ENCODE assay signal across 1 cellular context in genomic region chr6:144619983-144620382, GRCh38.
A peak's percentile ranks its signal among the peaks of the same experiment; 100 is the strongest.
TF ChIP-seq lines count a peak whose summit lies in the region.

No MANE protein-coding gene starts in this region.

TF ChIP-seq in HEK293, 187 proteins besides CTCF, POLR2A, EP300 and RAD21 (continued from another document and continues in another):
- TF ChIP-seq ZNF223 (tag by site-specific recombination; IDR thresholded peaks at IDR 0.05) (no peak), ZNF596 (tag by site-specific recombination; IDR thresholded peaks at IDR 0.05) (no peak), HOXC10 (CRISPR knock-in tag; IDR thresholded peaks at IDR 0.05) (no peak), PRDM4 (tag by site-specific recombination; IDR thresholded peaks at IDR 0.05) (peak; percentile 58; the same call in 1 of the 2 replicates), KLF10 (tag by site-specific recombination; IDR thresholded peaks at IDR 0.05) (no peak), ZNF660 (tag by site-specific recombination; IDR thresholded peaks at IDR 0.05) (no peak), ZNF366 (tag by site-specific recombination; conservative IDR thresholded peaks at IDR 0.05) (0 out of 2 replicates have a peak, but pooled peaks have one; percentile 28), PATZ1 (tag by site-specific recombination; IDR thresholded peaks at IDR 0.05) (no peak), ZNF843 (tag by site-specific recombination; IDR thresholded peaks at IDR 0.05) (peak; percentile 89), ZNF670 (tag by site-specific recombination; IDR thresholded peaks at IDR 0.05; ENCODE audit: low read depth) (no peak), ZNF777 (tag by site-specific recombination; IDR thresholded peaks at IDR 0.05; ENCODE audit: borderline replicate concordance) (no peak), ZNF610 (tag by site-specific recombination; IDR thresholded peaks at IDR 0.05; ENCODE audit: borderline replicate concordance) (0 out of 2 replicates have a peak, but pooled peaks have one; percentile 36), OSR2 (tag by site-specific recombination; IDR thresholded peaks at IDR 0.05) (0 out of 2 replicates have a peak, but pooled peaks have one; percentile 18), ATF2 (tag by site-specific recombination; IDR thresholded peaks at IDR 0.05; ENCODE audit: low read depth) (peak; percentile 69), ZNF521 (tag by site-specific recombination; IDR thresholded peaks at IDR 0.05) (no peak), ZNF664 (tag by site-specific recombination; IDR thresholded peaks at IDR 0.05) (no peak), ZNF561 (tag by site-specific recombination; IDR thresholded peaks at IDR 0.05; ENCODE audit: borderline replicate concordance) (peak; percentile 63), GLIS2 (tag by site-specific recombination; IDR thresholded peaks at IDR 0.05) (no peak), ZNF2 (tag by site-specific recombination; IDR thresholded peaks at IDR 0.05) (no peak), ZNF10 (tag by site-specific recombination; IDR thresholded peaks at IDR 0.05) (no peak), ZNF175 (tag by site-specific recombination; IDR thresholded peaks at IDR 0.05) (no peak), MEIS1 (CRISPR knock-in tag; IDR thresholded peaks at IDR 0.05; ENCODE audit: borderline replicate concordance) (no peak), PRDM1 (tag by site-specific recombination; IDR thresholded peaks at IDR 0.05) (no peak), ZNF274 (IDR thresholded peaks at IDR 0.05; ENCODE audit: low read length) (no peak), ZNF274 (tag by site-specific recombination; IDR thresholded peaks at IDR 0.05; ENCODE audit: borderline replicate concordance) (no peak), ZNF560 (tag by site-specific recombination; IDR thresholded peaks at IDR 0.05; ENCODE audit: borderline replicate concordance) (no peak), ZNF701 (tag by site-specific recombination; IDR thresholded peaks at IDR 0.05) (no peak), YY2 (tag by site-specific recombination; IDR thresholded peaks at IDR 0.05) (0 out of 2 replicates have a peak, but pooled peaks have one; percentile 32), ZNF341 (tag by site-specific recombination; IDR thresholded peaks at IDR 0.05; ENCODE audit: low read depth) (no peak), ZNF138 (tag by site-specific recombination; IDR thresholded peaks at IDR 0.05; ENCODE audit: borderline replicate concordance) (no peak), ZNF292 (tag by site-specific recombination; IDR thresholded peaks at IDR 0.05; ENCODE audit: borderline replicate concordance, low read depth) (no peak)
- TF ChIP-seq, protein P1, sequence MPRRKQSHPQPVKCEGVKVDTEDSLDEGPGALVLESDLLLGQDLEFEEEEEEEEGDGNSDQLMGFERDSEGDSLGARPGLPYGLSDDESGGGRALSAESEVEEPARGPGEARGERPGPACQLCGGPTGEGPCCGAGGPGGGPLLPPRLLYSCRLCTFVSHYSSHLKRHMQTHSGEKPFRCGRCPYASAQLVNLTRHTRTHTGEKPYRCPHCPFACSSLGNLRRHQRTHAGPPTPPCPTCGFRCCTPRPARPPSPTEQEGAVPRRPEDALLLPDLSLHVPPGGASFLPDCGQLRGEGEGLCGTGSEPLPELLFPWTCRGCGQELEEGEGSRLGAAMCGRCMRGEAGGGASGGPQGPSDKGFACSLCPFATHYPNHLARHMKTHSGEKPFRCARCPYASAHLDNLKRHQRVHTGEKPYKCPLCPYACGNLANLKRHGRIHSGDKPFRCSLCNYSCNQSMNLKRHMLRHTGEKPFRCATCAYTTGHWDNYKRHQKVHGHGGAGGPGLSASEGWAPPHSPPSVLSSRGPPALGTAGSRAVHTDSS (tag by site-specific recombination; IDR thresholded peaks at IDR 0.05) = peak; percentile 41
- TF ChIP-seq, protein P2, sequence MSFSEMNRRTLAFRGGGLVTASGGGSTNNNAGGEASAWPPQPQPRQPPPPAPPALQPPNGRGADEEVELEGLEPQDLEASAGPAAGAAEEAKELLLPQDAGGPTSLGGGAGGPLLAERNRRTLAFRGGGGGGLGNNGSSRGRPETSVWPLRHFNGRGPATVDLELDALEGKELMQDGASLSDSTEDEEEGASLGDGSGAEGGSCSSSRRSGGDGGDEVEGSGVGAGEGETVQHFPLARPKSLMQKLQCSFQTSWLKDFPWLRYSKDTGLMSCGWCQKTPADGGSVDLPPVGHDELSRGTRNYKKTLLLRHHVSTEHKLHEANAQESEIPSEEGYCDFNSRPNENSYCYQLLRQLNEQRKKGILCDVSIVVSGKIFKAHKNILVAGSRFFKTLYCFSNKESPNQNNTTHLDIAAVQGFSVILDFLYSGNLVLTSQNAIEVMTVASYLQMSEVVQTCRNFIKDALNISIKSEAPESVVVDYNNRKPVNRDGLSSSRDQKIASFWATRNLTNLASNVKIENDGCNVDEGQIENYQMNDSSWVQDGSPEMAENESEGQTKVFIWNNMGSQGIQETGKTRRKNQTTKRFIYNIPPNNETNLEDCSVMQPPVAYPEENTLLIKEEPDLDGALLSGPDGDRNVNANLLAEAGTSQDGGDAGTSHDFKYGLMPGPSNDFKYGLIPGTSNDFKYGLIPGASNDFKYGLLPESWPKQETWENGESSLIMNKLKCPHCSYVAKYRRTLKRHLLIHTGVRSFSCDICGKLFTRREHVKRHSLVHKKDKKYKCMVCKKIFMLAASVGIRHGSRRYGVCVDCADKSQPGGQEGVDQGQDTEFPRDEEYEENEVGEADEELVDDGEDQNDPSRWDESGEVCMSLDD (tag by site-specific recombination; IDR thresholded peaks at IDR 0.05) = no peak
- TF ChIP-seq, protein P3, sequence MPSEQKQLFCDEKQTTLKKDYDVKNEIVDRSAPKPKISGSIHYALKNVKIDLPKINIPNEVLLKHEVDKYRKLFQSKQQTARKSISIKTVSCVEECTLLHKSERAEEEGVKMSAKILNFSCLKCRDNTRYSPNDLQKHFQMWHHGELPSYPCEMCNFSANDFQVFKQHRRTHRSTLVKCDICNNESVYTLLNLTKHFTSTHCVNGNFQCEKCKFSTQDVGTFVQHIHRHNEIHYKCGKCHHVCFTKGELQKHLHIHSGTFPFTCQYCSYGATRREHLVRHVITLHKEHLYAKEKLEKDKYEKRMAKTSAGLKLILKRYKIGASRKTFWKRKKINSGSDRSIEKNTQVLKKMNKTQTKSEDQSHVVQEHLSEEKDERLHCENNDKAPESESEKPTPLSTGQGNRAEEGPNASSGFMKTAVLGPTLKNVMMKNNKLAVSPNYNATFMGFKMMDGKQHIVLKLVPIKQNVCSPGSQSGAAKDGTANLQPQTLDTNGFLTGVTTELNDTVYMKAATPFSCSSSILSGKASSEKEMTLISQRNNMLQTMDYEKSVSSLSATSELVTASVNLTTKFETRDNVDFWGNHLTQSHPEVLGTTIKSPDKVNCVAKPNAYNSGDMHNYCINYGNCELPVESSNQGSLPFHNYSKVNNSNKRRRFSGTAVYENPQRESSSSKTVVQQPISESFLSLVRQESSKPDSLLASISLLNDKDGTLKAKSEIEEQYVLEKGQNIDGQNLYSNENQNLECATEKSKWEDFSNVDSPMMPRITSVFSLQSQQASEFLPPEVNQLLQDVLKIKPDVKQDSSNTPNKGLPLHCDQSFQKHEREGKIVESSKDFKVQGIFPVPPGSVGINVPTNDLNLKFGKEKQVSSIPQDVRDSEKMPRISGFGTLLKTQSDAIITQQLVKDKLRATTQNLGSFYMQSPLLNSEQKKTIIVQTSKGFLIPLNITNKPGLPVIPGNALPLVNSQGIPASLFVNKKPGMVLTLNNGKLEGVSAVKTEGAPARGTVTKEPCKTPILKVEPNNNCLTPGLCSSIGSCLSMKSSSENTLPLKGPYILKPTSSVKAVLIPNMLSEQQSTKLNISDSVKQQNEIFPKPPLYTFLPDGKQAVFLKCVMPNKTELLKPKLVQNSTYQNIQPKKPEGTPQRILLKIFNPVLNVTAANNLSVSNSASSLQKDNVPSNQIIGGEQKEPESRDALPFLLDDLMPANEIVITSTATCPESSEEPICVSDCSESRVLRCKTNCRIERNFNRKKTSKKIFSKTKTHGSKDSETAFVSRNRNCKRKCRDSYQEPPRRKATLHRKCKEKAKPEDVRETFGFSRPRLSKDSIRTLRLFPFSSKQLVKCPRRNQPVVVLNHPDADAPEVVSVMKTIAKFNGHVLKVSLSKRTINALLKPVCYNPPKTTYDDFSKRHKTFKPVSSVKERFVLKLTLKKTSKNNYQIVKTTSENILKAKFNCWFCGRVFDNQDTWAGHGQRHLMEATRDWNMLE (tag by site-specific recombination; conservative IDR thresholded peaks at IDR 0.05; ENCODE audit: low read depth) = no peak
- TF ChIP-seq, protein P4, sequence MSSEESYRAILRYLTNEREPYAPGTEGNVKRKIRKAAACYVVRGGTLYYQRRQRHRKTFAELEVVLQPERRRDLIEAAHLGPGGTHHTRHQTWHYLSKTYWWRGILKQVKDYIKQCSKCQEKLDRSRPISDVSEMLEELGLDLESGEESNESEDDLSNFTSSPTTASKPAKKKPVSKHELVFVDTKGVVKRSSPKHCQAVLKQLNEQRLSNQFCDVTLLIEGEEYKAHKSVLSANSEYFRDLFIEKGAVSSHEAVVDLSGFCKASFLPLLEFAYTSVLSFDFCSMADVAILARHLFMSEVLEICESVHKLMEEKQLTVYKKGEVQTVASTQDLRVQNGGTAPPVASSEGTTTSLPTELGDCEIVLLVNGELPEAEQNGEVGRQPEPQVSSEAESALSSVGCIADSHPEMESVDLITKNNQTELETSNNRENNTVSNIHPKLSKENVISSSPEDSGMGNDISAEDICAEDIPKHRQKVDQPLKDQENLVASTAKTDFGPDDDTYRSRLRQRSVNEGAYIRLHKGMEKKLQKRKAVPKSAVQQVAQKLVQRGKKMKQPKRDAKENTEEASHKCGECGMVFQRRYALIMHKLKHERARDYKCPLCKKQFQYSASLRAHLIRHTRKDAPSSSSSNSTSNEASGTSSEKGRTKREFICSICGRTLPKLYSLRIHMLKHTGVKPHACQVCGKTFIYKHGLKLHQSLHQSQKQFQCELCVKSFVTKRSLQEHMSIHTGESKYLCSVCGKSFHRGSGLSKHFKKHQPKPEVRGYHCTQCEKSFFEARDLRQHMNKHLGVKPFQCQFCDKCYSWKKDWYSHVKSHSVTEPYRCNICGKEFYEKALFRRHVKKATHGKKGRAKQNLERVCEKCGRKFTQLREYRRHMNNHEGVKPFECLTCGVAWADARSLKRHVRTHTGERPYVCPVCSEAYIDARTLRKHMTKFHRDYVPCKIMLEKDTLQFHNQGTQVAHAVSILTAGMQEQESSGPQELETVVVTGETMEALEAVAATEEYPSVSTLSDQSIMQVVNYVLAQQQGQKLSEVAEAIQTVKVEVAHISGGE (tag by site-specific recombination; conservative IDR thresholded peaks at IDR 0.05; ENCODE audit: low read depth) = no peak
- TF ChIP-seq, protein P5, sequence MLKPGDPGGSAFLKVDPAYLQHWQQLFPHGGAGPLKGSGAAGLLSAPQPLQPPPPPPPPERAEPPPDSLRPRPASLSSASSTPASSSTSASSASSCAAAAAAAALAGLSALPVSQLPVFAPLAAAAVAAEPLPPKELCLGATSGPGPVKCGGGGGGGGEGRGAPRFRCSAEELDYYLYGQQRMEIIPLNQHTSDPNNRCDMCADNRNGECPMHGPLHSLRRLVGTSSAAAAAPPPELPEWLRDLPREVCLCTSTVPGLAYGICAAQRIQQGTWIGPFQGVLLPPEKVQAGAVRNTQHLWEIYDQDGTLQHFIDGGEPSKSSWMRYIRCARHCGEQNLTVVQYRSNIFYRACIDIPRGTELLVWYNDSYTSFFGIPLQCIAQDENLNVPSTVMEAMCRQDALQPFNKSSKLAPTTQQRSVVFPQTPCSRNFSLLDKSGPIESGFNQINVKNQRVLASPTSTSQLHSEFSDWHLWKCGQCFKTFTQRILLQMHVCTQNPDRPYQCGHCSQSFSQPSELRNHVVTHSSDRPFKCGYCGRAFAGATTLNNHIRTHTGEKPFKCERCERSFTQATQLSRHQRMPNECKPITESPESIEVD (tag by site-specific recombination; IDR thresholded peaks at IDR 0.05) = peak; percentile 46; the same call in 1 of the 2 replicates
- TF ChIP-seq, protein P6, sequence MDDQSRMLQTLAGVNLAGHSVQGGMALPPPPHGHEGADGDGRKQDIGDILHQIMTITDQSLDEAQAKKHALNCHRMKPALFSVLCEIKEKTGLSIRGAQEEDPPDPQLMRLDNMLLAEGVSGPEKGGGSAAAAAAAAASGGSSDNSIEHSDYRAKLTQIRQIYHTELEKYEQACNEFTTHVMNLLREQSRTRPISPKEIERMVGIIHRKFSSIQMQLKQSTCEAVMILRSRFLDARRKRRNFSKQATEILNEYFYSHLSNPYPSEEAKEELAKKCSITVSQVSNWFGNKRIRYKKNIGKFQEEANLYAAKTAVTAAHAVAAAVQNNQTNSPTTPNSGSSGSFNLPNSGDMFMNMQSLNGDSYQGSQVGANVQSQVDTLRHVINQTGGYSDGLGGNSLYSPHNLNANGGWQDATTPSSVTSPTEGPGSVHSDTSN (CRISPR knock-in tag; IDR thresholded peaks at IDR 0.05) = no peak
